ENCODE assay signal across 11 cellular contexts in genomic region chr3:117193390-117193789, GRCh38.
DNase-seq lines count a peak whose midpoint lies in the region; ATAC-seq and TF ChIP-seq lines count a peak whose summit lies in the region.
"Had no signal": no experiment of that assay in that cellular context is flagged by ENCODE, and none has a peak within 500 bp of the region (broad histone marks: within the 10 kb centered on the region; RNA-seq: fewer than 3 reads in every experiment).

No MANE protein-coding gene starts in this region.

- in situ Hi-C loops in gastrocnemius medialis (cut with MboI; ENCODE audit: low sequenced_read_pairs in 4 of 4): no loop called here

- H3K4me1 ChIP-seq in gastrocnemius medialis (no peaks in the 10 kb centered on the region), Peyer's patch (no peaks in the 10 kb centered on the region)

- DNase-seq in kidney tubule cell (ENCODE audit: low spot score): peak; percentile 4
- DNase-seq in gastrocnemius medialis: no peak
- no peak for DNase-seq in stimulated activated naive CD8-positive, alpha-beta T cell treated with anti-CD3 and anti-CD28 coated beads, Interleukin-15, Interleukin-2, amounts not matched to agents 100 U/mL and 50 U/mL, for 24 hours
- DNase-seq in Peyer's patch: no peak
- DNase-seq: activated CD4-positive, CD25-positive, alpha-beta regulatory T cell treated with anti-CD3 and anti-CD28 coated beads, Interleukin-2, amount 50 U/mL, for 72 hours; activated T-cell treated with anti-CD3 and anti-CD28 coated beads, Interleukin-2, amount 50 U/mL, for 4 hours; stimulated activated CD4-positive, alpha-beta T cell treated with anti-CD3 and anti-CD28 coated beads, Interleukin-4, amount 100 ng/mL, for 24 hours had no signal

- ATAC-seq in gastrocnemius medialis (no peak), GM18517 (IDR thresholded peaks at IDR 0.05; ENCODE audit: unreplicated experiment) (no peak)
- ATAC-seq in stimulated activated naive CD8-positive, alpha-beta T cell treated with anti-CD3 and anti-CD28 coated beads, Interleukin-15, Interleukin-2, amounts not matched to agents 100 U/mL and 50 U/mL, for 24 hours: no peak
- ATAC-seq: activated T-cell treated with anti-CD3 and anti-CD28 coated beads, Interleukin-2, amount 50 U/mL, for 4 hours had no signal

- no peaks in the 10 kb centered on the region for H3K27me3 ChIP-seq in gastrocnemius medialis
- H3K27me3 ChIP-seq in Peyer's patch: no peaks in the 10 kb centered on the region

- no peak for TF ChIP-seq POLR2A in gastrocnemius medialis (IDR thresholded peaks at IDR 0.05)
- no peak for TF ChIP-seq POLR2A in Peyer's patch (IDR thresholded peaks at IDR 0.05)

- intact Hi-C loops in gastrocnemius medialis (cut with DNase I; ENCODE audit: low total_unique reads): no loop called here

- no peak overlapping the region for H3K4me3 ChIP-seq in GM12875 (ENCODE audit: low read depth, low read length)
- no peak overlapping the region for H3K4me3 ChIP-seq in gastrocnemius medialis
- no peak overlapping the region for H3K4me3 ChIP-seq in Peyer's patch

- H3K36me3 ChIP-seq in gastrocnemius medialis: no peaks in the 10 kb centered on the region
- no peaks in the 10 kb centered on the region for H3K36me3 ChIP-seq in Peyer's patch

- TF ChIP-seq CTCF in C4-2B (conservative IDR thresholded peaks at IDR 0.05): peak; percentile 55
- TF ChIP-seq CTCF in GM12875 (IDR thresholded peaks at IDR 0.05; ENCODE audit: borderline replicate concordance, insufficient read depth, low read depth, low read length): 0 out of 2 replicates have a peak, but pooled peaks have one; percentile 8
- peak; percentile 37; the same call in 1 of the 2 replicates for TF ChIP-seq CTCF in VCaP (conservative IDR thresholded peaks at IDR 0.05)
- no peak for TF ChIP-seq CTCF in gastrocnemius medialis (IDR thresholded peaks at IDR 0.05 in 4 of 5, conservative IDR thresholded peaks at IDR 0.05 in 1 of 5)
- TF ChIP-seq CTCF in Peyer's patch (IDR thresholded peaks at IDR 0.05): peak in 2 of 6 experiments; percentile 2 to 4

- H3K9me3 ChIP-seq in gastrocnemius medialis (no peaks in the 10 kb centered on the region), Peyer's patch (no peaks in the 10 kb centered on the region)

- no peak overlapping the region for H3K27ac ChIP-seq in C4-2B
- no peak overlapping the region for H3K27ac ChIP-seq in VCaP
- no peak overlapping the region for H3K27ac ChIP-seq in gastrocnemius medialis
- H3K27ac ChIP-seq in Peyer's patch: no peak overlapping the region

Comparison
In these comparisons a context has a peak if more than half of its experiments do, and no peak if none do; other contexts are left out.
1. CTCF ChIP-seq: peak in C4-2B (single experiment), GM12875 (single experiment) and VCaP (single experiment); none in gastrocnemius medialis (0 of 5).